23 cellular contexts compared by ENCODE assay signal in genomic region chr2:240240781-240241180, GRCh38.
DNase-seq lines count a peak whose midpoint lies in the region; ATAC-seq, FAIRE-seq and TF ChIP-seq lines count a peak whose summit lies in the region.
"Had no signal": no experiment of that assay in that cellular context is flagged by ENCODE, and none has a peak within 500 bp of the region (broad histone marks: within the 10 kb centered on the region; RNA-seq: fewer than 3 reads in every experiment).

No MANE protein-coding gene starts in this region.

- no peak for DNase-seq in activated CD4-positive, alpha-beta T cell treated with anti-CD3 and anti-CD28 coated beads for 36 hours
- no peak for DNase-seq in activated CD4-positive, alpha-beta T cell treated with anti-CD3 and anti-CD28 coated beads for 1 hour
- no peak for DNase-seq in HepG2 (ENCODE audit: low spot score)
- DNase-seq in right lobe of liver = no peak
- DNase-seq in K562 (ENCODE audit: extremely low read depth in 1 of 4, low spot score in 3 of 4) = no peak
- DNase-seq in left lobe of liver (ENCODE audit: low spot score) = no peak
- DNase-seq: AML-193; Caco-2; Calu3; CD4-positive, alpha-beta T cell; DMS79 treated with DMSO at 0.1 percent for 48 hours; GF-D8 had no signal

- H3K9me3 Mint-ChIP-seq in activated CD4-positive, alpha-beta T cell treated with anti-CD3 and anti-CD28 coated beads for 36 hours (ENCODE audit: low read depth) = no peaks in the 10 kb centered on the region
- H3K9me3 Mint-ChIP-seq: CD4-positive, alpha-beta T cell; CD8-positive, alpha-beta T cell had no signal

- peaks cover 17% of the 10 kb centered on the region for H3K27me3 Mint-ChIP-seq in activated CD4-positive, alpha-beta T cell treated with anti-CD3 and anti-CD28 coated beads for 36 hours

- 4% methylated on average over 1 of the region's 1 CpG for WGBS in HepG2 (ENCODE audit: low lambda C conversion rate)
- 72% methylated on average over 1 of the region's 1 CpG for WGBS in right lobe of liver (ENCODE audit: insufficient coverage, low coverage, low lambda C conversion rate, missing lambda C conversion rate)
- WGBS in K562 (ENCODE audit: insufficient coverage, low coverage, missing lambda C conversion rate) = 0% methylated on average over 1 of the region's 1 CpG

- TF ChIP-seq RAD21 in HepG2 (CRISPR knock-in tag; IDR thresholded peaks at IDR 0.05) (no peak), K562 (CRISPR knock-in tag; conservative IDR thresholded peaks at IDR 0.05 in 1 of 2, IDR thresholded peaks at IDR 0.05 in 1 of 2) (no peak)

- H3K79me2 ChIP-seq in HepG2 (ENCODE audit: insufficient read depth, low read length) (no peaks in the 10 kb centered on the region), K562 (ENCODE audit: control insufficient read depth, insufficient read depth, low read length) (no peaks in the 10 kb centered on the region)

- TF ChIP-seq EP300 in HepG2 (IDR thresholded peaks at IDR 0.05; ENCODE audit: low read depth in 2 of 2, low read length in 2 of 2) (no peak), HepG2 (CRISPR knock-in tag; IDR thresholded peaks at IDR 0.05; ENCODE audit: borderline replicate concordance) (no peak), K562 (IDR thresholded peaks at IDR 0.05; ENCODE audit: low read length) (no peak)

- H3K9me3 ChIP-seq in HepG2 (ENCODE audit: low read length) (no peaks in the 10 kb centered on the region), right lobe of liver (no peaks in the 10 kb centered on the region), K562 (replicated peaks; ENCODE audit: control insufficient read depth, insufficient read depth, low read depth, low read length) (no peaks in the 10 kb centered on the region)
- H3K9me3 ChIP-seq: Caco-2 had no signal

- H3K36me3 ChIP-seq in HepG2 (replicated peaks in 1 of 2; ENCODE audit: control insufficient read depth in 1 of 2, insufficient read depth in 2 of 2, low read length in 2 of 2) (no peaks in the 10 kb centered on the region), right lobe of liver (no peaks in the 10 kb centered on the region), K562 (ENCODE audit: control insufficient read depth, insufficient read depth, low read length) (no peaks in the 10 kb centered on the region)
- H3K36me3 ChIP-seq: BLaER1 treated with 17β-estradiol and CSF1 and Interleukin-3, amounts not matched to agents 10 nM and 100 nM had no signal

- TF ChIP-seq CTCF in HepG2 (CRISPR knock-in tag; IDR thresholded peaks at IDR 0.05) (no peak), right lobe of liver (IDR thresholded peaks at IDR 0.05) (no peak), K562 (IDR thresholded peaks at IDR 0.05 in 2 of 3, conservative IDR thresholded peaks at IDR 0.05 in 1 of 3; ENCODE audit: insufficient read depth in 2 of 3, low read depth in 1 of 3, low read length in 3 of 3) (no peak)

- H3K4me1 Mint-ChIP-seq in activated CD4-positive, alpha-beta T cell treated with anti-CD3 and anti-CD28 coated beads for 36 hours = peaks cover 2% of the 10 kb centered on the region
- H3K4me1 Mint-ChIP-seq: B cell had no signal

- ATAC-seq in activated CD4-positive, alpha-beta T cell treated with anti-CD3 and anti-CD28 coated beads for 36 hours = peak; percentile 53
- no peak for ATAC-seq in HepG2
- ATAC-seq in right lobe of liver = no peak
- no peak for ATAC-seq in K562
- ATAC-seq in HG02759 (IDR thresholded peaks at IDR 0.05; ENCODE audit: unreplicated experiment) = no peak
- no peak for ATAC-seq in left lobe of liver
- ATAC-seq: A549; CD8-positive, alpha-beta T cell had no signal

- TF ChIP-seq POLR2A in HepG2 (IDR thresholded peaks at IDR 0.05; ENCODE audit: insufficient read depth in 1 of 2, low read depth in 2 of 2, low read length in 2 of 2) (no peak), right lobe of liver (IDR thresholded peaks at IDR 0.05) (no peak), K562 (conservative IDR thresholded peaks at IDR 0.05) (no peak)

- no peak overlapping the region for H3K27ac ChIP-seq in HepG2 (ENCODE audit: extremely low read length, insufficient read depth, low read length)
- H3K27ac ChIP-seq in right lobe of liver = no peak overlapping the region
- no peak overlapping the region for H3K27ac ChIP-seq in K562 (ENCODE audit: extremely low read depth, low read depth, low read length)
- H3K27ac ChIP-seq: 22Rv1, A549, C4-2B had no signal

- H3K27me3 ChIP-seq in HepG2 (ENCODE audit: control insufficient read depth in 1 of 2, insufficient read depth in 2 of 2, low read length in 2 of 2) = peaks cover under 1 to 31% of the 10 kb centered on the region in 2 experiments; a peak in 3 of 5 replicates
- no peaks in the 10 kb centered on the region for H3K27me3 ChIP-seq in right lobe of liver
- H3K27me3 ChIP-seq in K562 (ENCODE audit: control insufficient read depth in 2 of 2, insufficient read depth in 2 of 2, low read length in 2 of 2) = no peaks in the 10 kb centered on the region; a peak in 2 of 5 replicates
- H3K27me3 ChIP-seq: BLaER1 treated with 17β-estradiol and CSF1 and Interleukin-3, amounts not matched to agents 10 nM and 100 nM had no signal

- FAIRE-seq in HepG2 (lab: Jason Lieb, UNC) (no peak), K562 (lab: Jason Lieb, UNC) (no peak)
- FAIRE-seq: A549, D721Med, GM12892, GM18507, GM19239 had no signal

- H4K20me1 ChIP-seq in HepG2 (ENCODE audit: insufficient read depth, low read length) (no peaks in the 10 kb centered on the region), K562 (replicated peaks; ENCODE audit: control insufficient read depth, insufficient read depth, low read length) (no peaks in the 10 kb centered on the region)
- H4K20me1 ChIP-seq: BLaER1 treated with 17β-estradiol and CSF1 and Interleukin-3, amounts not matched to agents 10 nM and 100 nM had no signal

- intact Hi-C loops in activated CD4-positive, alpha-beta T cell treated with anti-CD3 and anti-CD28 coated beads for 36 hours (cut with DNase I, micrococcal nuclease) = no loop called here
- intact Hi-C loops in HepG2 (cut with micrococcal nuclease; ENCODE audit: unreplicated experiment) (no loop called here), right lobe of liver (cut with DNase I) (no loop called here), K562 (cut with micrococcal nuclease) (no loop called here)

- POLR2A ChIA-PET in activated CD4-positive, alpha-beta T cell treated with anti-CD3 and anti-CD28 coated beads for 36 hours (lab: Charles Lee) = no interaction called here
- POLR2A ChIA-PET in HepG2 (lab: Yijun Ruan, JAX) = no interaction called here
- POLR2A ChIA-PET in K562 (lab: Yijun Ruan, JAX) = no interaction called here

- no peaks in the 10 kb centered on the region for H3K36me3 Mint-ChIP-seq in activated CD4-positive, alpha-beta T cell treated with anti-CD3 and anti-CD28 coated beads for 36 hours (ENCODE audit: low read depth)
- H3K36me3 Mint-ChIP-seq: CD8-positive, alpha-beta T cell had no signal

- H3K9ac ChIP-seq in HepG2 (ENCODE audit: insufficient read depth, low read depth, low read length) = no peak overlapping the region
- no peak overlapping the region for H3K9ac ChIP-seq in K562 (ENCODE audit: insufficient read depth in 1 of 2, low read depth in 2 of 2, low read length in 2 of 2)
- H3K9ac ChIP-seq: BLaER1 treated with 17β-estradiol and CSF1 and Interleukin-3, amounts not matched to agents 10 nM and 100 nM had no signal

- no peak overlapping the region for H3K27ac Mint-ChIP-seq in activated CD4-positive, alpha-beta T cell treated with anti-CD3 and anti-CD28 coated beads for 36 hours
- H3K27ac Mint-ChIP-seq: B cell; CD4-positive, alpha-beta T cell; CD8-positive, alpha-beta T cell had no signal

- TSS peak; percentile 35 for BruUV-seq in HepG2 (replicated peaks; lab: Mats Ljungman, UMichigan)
- BruUV-seq in K562 (replicated peaks; lab: Mats Ljungman, UMichigan) = no TSS peak

- H3K4me3 ChIP-seq in HepG2 (replicated peaks in 1 of 3; ENCODE audit: insufficient read depth in 1 of 3, low read depth in 2 of 3, low read length in 3 of 3) = no peak overlapping the region
- H3K4me3 ChIP-seq in right lobe of liver = no peak overlapping the region
- no peak overlapping the region for H3K4me3 ChIP-seq in K562
- H3K4me3 ChIP-seq: A549; BLaER1 treated with 17β-estradiol and CSF1 and Interleukin-3, amounts not matched to agents 10 nM and 100 nM had no signal

- CTCF ChIA-PET in activated CD4-positive, alpha-beta T cell treated with anti-CD3 and anti-CD28 coated beads for 36 hours (lab: Charles Lee) = interaction anchor here (1.1 kb wide), 1 partner anchor 10 kb away, joined by 3 read pairs; no protein-coding TSS in a partner anchor
- CTCF ChIA-PET in HepG2 (lab: Yijun Ruan, JAX; ENCODE audit: low intra/inter-chr PET ratio, low total read pairs) (no interaction called here), K562 (lab: Yijun Ruan, JAX; ENCODE audit: low intra/inter-chr PET ratio) (no interaction called here)

- H3K4me3 Mint-ChIP-seq in activated CD4-positive, alpha-beta T cell treated with anti-CD3 and anti-CD28 coated beads for 36 hours = no peak overlapping the region
- H3K4me3 Mint-ChIP-seq: B cell; CD4-positive, alpha-beta T cell; CD8-positive, alpha-beta T cell had no signal

- H3K4me1 ChIP-seq in HepG2 (ENCODE audit: insufficient read depth, low read length) (peaks cover 5% of the 10 kb centered on the region), right lobe of liver (peaks cover 0 to 12% (median 4%) of the 10 kb centered on the region in 4 donors), K562 (replicated peaks in 1 of 2; ENCODE audit: control insufficient read depth in 2 of 2, insufficient read depth in 2 of 2, low read length in 2 of 2) (peaks cover 0 to 8% of the 10 kb centered on the region in 2 experiments; a peak in 3 of 5 replicates)
- H3K4me1 ChIP-seq: Caco-2 had no signal

- no peaks in the 10 kb centered on the region for H3K9me1 ChIP-seq in K562 (ENCODE audit: control insufficient read depth, insufficient read depth, low read length)

- H2AFZ ChIP-seq in HepG2 (ENCODE audit: low read length) = no peak overlapping the region
- H2AFZ ChIP-seq in K562 (ENCODE audit: low read depth, low read length) = no peak overlapping the region

- in situ Hi-C loops in HepG2 (cut with HindIII; ENCODE audit: extremely low pct_ligation_motif_present, low pct_unique_long_range_greater_than_20kb) (no loop called here), K562 (cut with MboI) (no loop called here)

- no peak overlapping the region for H3K4me2 ChIP-seq in HepG2 (ENCODE audit: low read depth, low read length)
- no peak overlapping the region for H3K4me2 ChIP-seq in K562 (ENCODE audit: insufficient read depth, low read length)
- H3K4me2 ChIP-seq: A549 had no signal

TF ChIP-seq in HepG2, 621 proteins besides CTCF, POLR2A, EP300 and RAD21:
- no peak for TF ChIP-seq ZNF660 (CRISPR knock-in tag; IDR thresholded peaks at IDR 0.05; ENCODE audit: borderline replicate concordance, low read depth)
- peak; percentile 70; the same call in 1 of the 2 replicates for TF ChIP-seq ZNF7 (CRISPR knock-in tag; IDR thresholded peaks at IDR 0.05)

TF ChIP-seq in K562, 482 proteins besides CTCF, POLR2A, EP300 and RAD21 (continues in another document):
- TF ChIP-seq ZFP36 (IDR thresholded peaks at IDR 0.05; ENCODE audit: low read depth, low read length, partially characterized antibody) (peak; percentile 75), FOSL1 (tag; conservative IDR thresholded peaks at IDR 0.05) (peak; percentile 68), C11orf30 (IDR thresholded peaks at IDR 0.05; ENCODE audit: low read depth) (0 out of 2 replicates have a peak, but pooled peaks have one; percentile 16), ZNF707 (CRISPR knock-in tag; conservative IDR thresholded peaks at IDR 0.05) (no peak), IRF2 (CRISPR knock-in tag; IDR thresholded peaks at IDR 0.05) (no peak), DPF2 (IDR thresholded peaks at IDR 0.05) (peak; percentile 18; the same call in 1 of the 2 replicates)
